ENCODE assay signal across 7 cellular contexts in the genomic region with DNA sequence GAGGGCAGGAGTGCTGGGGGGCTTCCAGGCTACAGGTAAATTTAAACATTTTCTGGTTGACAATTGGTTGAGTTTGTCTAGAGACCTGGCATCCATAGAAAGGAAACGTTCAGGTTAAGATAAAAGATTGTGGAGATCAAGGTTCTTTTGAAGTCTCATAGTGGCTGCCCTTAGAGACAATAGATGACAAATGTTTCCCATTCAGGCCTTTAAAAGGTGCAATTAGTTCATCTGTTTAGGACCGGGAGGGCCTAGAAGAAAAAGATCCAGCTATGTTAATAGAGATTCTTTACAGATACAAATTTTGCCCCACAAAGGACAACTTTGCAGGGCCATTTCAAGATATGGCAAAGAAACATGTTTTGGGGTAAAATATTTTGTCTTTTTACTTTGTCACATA. TPM values are rescaled to one million over a fixed set of nuclear protein-coding genes. Genes with fewer than 3 reads are reported as not detected.
DNase-seq lines count a peak whose midpoint lies in the region; ATAC-seq and TF ChIP-seq lines count a peak whose summit lies in the region.
"Not testable (repeated sequence)": the region's sequence is repeated elsewhere in the genome, so short reads cannot be mapped to it uniquely, and the experiment has no call there.

No MANE protein-coding gene starts in this region.

- peaks cover 17 to 51% (median 30%) of the 10 kb centered on the region in 4 donors for H3K4me1 Mint-ChIP-seq in CD4-positive, alpha-beta memory T cell
- peaks cover 28% of the 10 kb centered on the region for H3K4me1 Mint-ChIP-seq in activated B cell treated with CpG ODN at 0.5 μM for 24 hours
- peaks cover 15% of the 10 kb centered on the region for H3K4me1 Mint-ChIP-seq in activated CD8-positive, alpha-beta memory T cell treated with anti-CD3 and anti-CD28 coated beads, Interleukin-2, amount 10 ng/mL, durations not matched to agents 7 days and 5 days
- H3K4me1 Mint-ChIP-seq in activated naive CD8-positive, alpha-beta T cell treated with anti-CD3 and anti-CD28 coated beads for 36 hours, result peaks cover 31% of the 10 kb centered on the region
- peaks cover 23 to 46% (median 29%) of the 10 kb centered on the region in 3 donors for H3K4me1 Mint-ChIP-seq in naive B cell
- H3K4me1 Mint-ChIP-seq in stimulated activated naive B cell treated with anti-CD40 and anti-IgM and Interleukin-4, amounts not matched to agents 10 μg/mL and 1 μg/mL and 100 μg/mL, for 72 hours, result peaks cover 18 to 33% of the 10 kb centered on the region in 2 donors

- peaks cover 20% of the 10 kb centered on the region for H3K4me1 ChIP-seq in CD4-positive, alpha-beta memory T cell (ENCODE audit: insufficient read depth, low read length)
- H3K4me1 ChIP-seq in HUES48 (ENCODE audit: control insufficient read depth, insufficient read depth, low read length), result peaks cover 18% of the 10 kb centered on the region

- not testable (repeated sequence) for H3K27me3 Mint-ChIP-seq in CD4-positive, alpha-beta memory T cell; activated B cell treated with CpG ODN at 0.5 μM for 24 hours; activated CD8-positive, alpha-beta memory T cell treated with anti-CD3 and anti-CD28 coated beads, Interleukin-2, amount 10 ng/mL, durations not matched to agents 7 days and 5 days; activated naive CD8-positive, alpha-beta T cell treated with anti-CD3 and anti-CD28 coated beads for 36 hours; naive B cell; stimulated activated naive B cell treated with anti-CD40 and anti-IgM and Interleukin-4, amounts not matched to agents 10 μg/mL and 1 μg/mL and 100 μg/mL, for 72 hours

- H3K9me3 Mint-ChIP-seq in CD4-positive, alpha-beta memory T cell; activated B cell treated with CpG ODN at 0.5 μM for 24 hours; activated CD8-positive, alpha-beta memory T cell treated with anti-CD3 and anti-CD28 coated beads, Interleukin-2, amount 10 ng/mL, durations not matched to agents 7 days and 5 days (ENCODE audit: low read depth); activated naive CD8-positive, alpha-beta T cell treated with anti-CD3 and anti-CD28 coated beads for 36 hours; naive B cell; stimulated activated naive B cell treated with anti-CD40 and anti-IgM and Interleukin-4, amounts not matched to agents 10 μg/mL and 1 μg/mL and 100 μg/mL, for 72 hours: not testable (repeated sequence)

- not testable (repeated sequence) for ATAC-seq in activated B cell treated with CpG ODN at 0.5 μM for 24 hours (ENCODE audit: low read depth); activated CD8-positive, alpha-beta memory T cell treated with anti-CD3 and anti-CD28 coated beads, Interleukin-2, amount 10 ng/mL, durations not matched to agents 7 days and 5 days; naive B cell (ENCODE audit: low read depth in 2 of 2); stimulated activated naive B cell treated with anti-CD40 and anti-IgM and Interleukin-4, amounts not matched to agents 10 μg/mL and 1 μg/mL and 100 μg/mL, for 72 hours (replicated peaks)

- not testable (repeated sequence) for H3K9ac ChIP-seq in HUES48 (ENCODE audit: low read depth, low read length)

- not testable (repeated sequence) for DNase-seq in CD4-positive, alpha-beta memory T cell; activated B cell treated with CpG ODN at 0.5 μM for 24 hours; activated CD8-positive, alpha-beta memory T cell treated with anti-CD3 and anti-CD28 coated beads, Interleukin-2, amount 10 ng/mL, durations not matched to agents 7 days and 5 days; activated naive CD8-positive, alpha-beta T cell treated with anti-CD3 and anti-CD28 coated beads for 36 hours; naive B cell; stimulated activated naive B cell treated with anti-CD40 and anti-IgM and Interleukin-4, amounts not matched to agents 10 μg/mL and 1 μg/mL and 100 μg/mL, for 72 hours

- H3K9me3 ChIP-seq in CD4-positive, alpha-beta memory T cell (ENCODE audit: control insufficient read depth in 1 of 2, low read length in 2 of 2); HUES48 (ENCODE audit: control insufficient read depth, insufficient read depth, low read length): not testable (repeated sequence)

- POLR2A ChIA-PET in CD4-positive, alpha-beta memory T cell (lab: Charles Lee; ENCODE audit: partially characterized antibody), result not testable (repeated sequence)
- POLR2A ChIA-PET in activated B cell treated with CpG ODN at 0.5 μM for 24 hours (lab: Charles Lee), result interaction anchor here (0.6 to 1.2 kb wide), 4 partner anchors 14 to 62 kb away, joined by 3 to 4 read pairs (median 3); no protein-coding TSS in a partner anchor

- H3K36me3 ChIP-seq in CD4-positive, alpha-beta memory T cell (ENCODE audit: insufficient read depth, low read length); HUES48 (ENCODE audit: control insufficient read depth, insufficient read depth, low read length): not testable (repeated sequence)

- TF ChIP-seq CTCF in activated B cell treated with CpG ODN at 0.5 μM for 24 hours (IDR thresholded peaks at IDR 0.05), result not testable (repeated sequence)

- not testable (repeated sequence) for H3K27ac ChIP-seq in CD4-positive, alpha-beta memory T cell (ENCODE audit: low read depth, low read length)
- peak overlapping the region; percentile 33 for H3K27ac ChIP-seq in HUES48 (ENCODE audit: low read depth, low read length)

- H3K27me3 ChIP-seq in CD4-positive, alpha-beta memory T cell (ENCODE audit: insufficient read depth, low read length); HUES48 (ENCODE audit: control insufficient read depth, insufficient read depth, low read length): not testable (repeated sequence)

- peak overlapping the region in 2 of 8 donors; percentile 24 to 35 for H3K4me3 Mint-ChIP-seq in CD4-positive, alpha-beta memory T cell
- not testable (repeated sequence) for H3K4me3 Mint-ChIP-seq in activated B cell treated with CpG ODN at 0.5 μM for 24 hours; activated CD8-positive, alpha-beta memory T cell treated with anti-CD3 and anti-CD28 coated beads, Interleukin-2, amount 10 ng/mL, durations not matched to agents 7 days and 5 days; activated naive CD8-positive, alpha-beta T cell treated with anti-CD3 and anti-CD28 coated beads for 36 hours; naive B cell; stimulated activated naive B cell treated with anti-CD40 and anti-IgM and Interleukin-4, amounts not matched to agents 10 μg/mL and 1 μg/mL and 100 μg/mL, for 72 hours

- H3K27ac Mint-ChIP-seq in CD4-positive, alpha-beta memory T cell, result peak overlapping the region; percentile 48 to 84 (median 70)
- H3K27ac Mint-ChIP-seq in activated B cell treated with CpG ODN at 0.5 μM for 24 hours (peak overlapping the region; percentile 75), naive B cell (peak overlapping the region in 4 of 6 donors; percentile 59 to 93 (median 85))
- H3K27ac Mint-ChIP-seq in activated CD8-positive, alpha-beta memory T cell treated with anti-CD3 and anti-CD28 coated beads, Interleukin-2, amount 10 ng/mL, durations not matched to agents 7 days and 5 days, result peak overlapping the region; percentile 60
- peak overlapping the region; percentile 22 for H3K27ac Mint-ChIP-seq in activated naive CD8-positive, alpha-beta T cell treated with anti-CD3 and anti-CD28 coated beads for 36 hours
- peak overlapping the region; percentile 3 for H3K27ac Mint-ChIP-seq in stimulated activated naive B cell treated with anti-CD40 and anti-IgM and Interleukin-4, amounts not matched to agents 10 μg/mL and 1 μg/mL and 100 μg/mL, for 72 hours

- peaks cover 6 to 15% of the 10 kb centered on the region in 2 donors for H3K36me3 Mint-ChIP-seq in CD4-positive, alpha-beta memory T cell
- H3K36me3 Mint-ChIP-seq in activated B cell treated with CpG ODN at 0.5 μM for 24 hours (ENCODE audit: low read depth), result peaks cover 18% of the 10 kb centered on the region
- peaks cover 20% of the 10 kb centered on the region for H3K36me3 Mint-ChIP-seq in activated CD8-positive, alpha-beta memory T cell treated with anti-CD3 and anti-CD28 coated beads, Interleukin-2, amount 10 ng/mL, durations not matched to agents 7 days and 5 days
- not testable (repeated sequence) for H3K36me3 Mint-ChIP-seq in activated naive CD8-positive, alpha-beta T cell treated with anti-CD3 and anti-CD28 coated beads for 36 hours; naive B cell
- H3K36me3 Mint-ChIP-seq in stimulated activated naive B cell treated with anti-CD40 and anti-IgM and Interleukin-4, amounts not matched to agents 10 μg/mL and 1 μg/mL and 100 μg/mL, for 72 hours, result peaks cover 14 to 16% of the 10 kb centered on the region in 2 donors

- H3K4me3 ChIP-seq in CD4-positive, alpha-beta memory T cell (ENCODE audit: low read length in 2 of 2); HUES48 (ENCODE audit: low read depth, low read length): not testable (repeated sequence)

- CTCF ChIA-PET in CD4-positive, alpha-beta memory T cell (lab: Charles Lee; ENCODE audit: partially characterized antibody); activated B cell treated with CpG ODN at 0.5 μM for 24 hours (lab: Charles Lee); activated CD8-positive, alpha-beta memory T cell treated with anti-CD3 and anti-CD28 coated beads, Interleukin-2, amount 10 ng/mL, durations not matched to agents 7 days and 5 days (lab: Charles Lee): not testable (repeated sequence)

- intact Hi-C loops in CD4-positive, alpha-beta memory T cell (cut with micrococcal nuclease); activated B cell treated with CpG ODN at 0.5 μM for 24 hours (cut with micrococcal nuclease): not testable (repeated sequence)

RNA-seq across cellular contexts. Expression of a gene that starts 3.6 kb away (rescaled TPM):
- total RNA-seq in CD4-positive, alpha-beta memory T cell, result 10 to 100 TPM; 18.3 to 18.4 TPM
- polyA plus RNA-seq in CD4-positive, alpha-beta memory T cell, result 10 to 100 TPM in 1 of 2 donors, 1 to 10 TPM in 1; 3.3 to 15.4 TPM
- 75.6 and 82.4 TPM in 2 replicates for total RNA-seq in activated B cell treated with CpG ODN at 0.5 μM for 24 hours
- total RNA-seq in activated CD8-positive, alpha-beta memory T cell treated with anti-CD3 and anti-CD28 coated beads, Interleukin-2, amount 10 ng/mL, durations not matched to agents 7 days and 5 days, result 10 to 100 TPM; 39.8 to 58.0 TPM
- 10 to 100 TPM; 19.4 to 20.4 TPM for total RNA-seq in activated naive CD8-positive, alpha-beta T cell treated with anti-CD3 and anti-CD28 coated beads for 36 hours
- polyA plus RNA-seq in naive B cell (ENCODE audit: low read depth in 6 of 6), result 10 to 100 TPM; 32.0 to 56.2 (median 36.4) TPM

RNA-seq across cellular contexts. Expression of a gene that starts 16.1 kb away (rescaled TPM):
- total RNA-seq in CD4-positive, alpha-beta memory T cell, result 10 to 100 TPM; 35.1 to 41.9 TPM
- polyA plus RNA-seq in CD4-positive, alpha-beta memory T cell, result 10 to 100 TPM in 1 of 2 donors, 1 to 10 TPM in 1; 4.6 to 16.1 TPM
- total RNA-seq in activated B cell treated with CpG ODN at 0.5 μM for 24 hours, result 42.6 and 52.9 TPM in 2 replicates
- 10 to 100 TPM; 49.8 to 69.4 TPM for total RNA-seq in activated CD8-positive, alpha-beta memory T cell treated with anti-CD3 and anti-CD28 coated beads, Interleukin-2, amount 10 ng/mL, durations not matched to agents 7 days and 5 days
- total RNA-seq in activated naive CD8-positive, alpha-beta T cell treated with anti-CD3 and anti-CD28 coated beads for 36 hours, result 10 to 100 TPM; 23.1 to 24.1 TPM
- polyA plus RNA-seq in naive B cell (ENCODE audit: low read depth in 6 of 6), result 10 to 100 TPM; 10.4 to 33.9 (median 20.4) TPM

RNA-seq across cellular contexts. Expression of a gene that starts 23.0 kb away (rescaled TPM):
- 10 to 100 TPM; 42.4 to 43.8 TPM for total RNA-seq in CD4-positive, alpha-beta memory T cell
- polyA plus RNA-seq in CD4-positive, alpha-beta memory T cell, result 100 to 1,000 TPM; 109 to 135 TPM
- total RNA-seq in activated B cell treated with CpG ODN at 0.5 μM for 24 hours, result 173 and 179 TPM in 2 replicates
- 100 to 1,000 TPM; 147 to 176 TPM for total RNA-seq in activated CD8-positive, alpha-beta memory T cell treated with anti-CD3 and anti-CD28 coated beads, Interleukin-2, amount 10 ng/mL, durations not matched to agents 7 days and 5 days
- 10 to 100 TPM; 61.6 to 63.1 TPM for total RNA-seq in activated naive CD8-positive, alpha-beta T cell treated with anti-CD3 and anti-CD28 coated beads for 36 hours
- 100 to 1,000 TPM; 296 to 326 (median 316) TPM for polyA plus RNA-seq in naive B cell (ENCODE audit: low read depth in 6 of 6)

RNA-seq across cellular contexts. Expression of a gene that starts 40.0 kb away (rescaled TPM):
- 10 to 100 TPM; 44.5 to 47.5 TPM for total RNA-seq in CD4-positive, alpha-beta memory T cell
- polyA plus RNA-seq in CD4-positive, alpha-beta memory T cell, result 100 to 1,000 TPM in 1 of 2 donors, 10 to 100 TPM in 1; 98.5 to 110 TPM
- 145 and 152 TPM in 2 replicates for total RNA-seq in activated B cell treated with CpG ODN at 0.5 μM for 24 hours
- 100 to 1,000 TPM; 146 to 196 TPM for total RNA-seq in activated CD8-positive, alpha-beta memory T cell treated with anti-CD3 and anti-CD28 coated beads, Interleukin-2, amount 10 ng/mL, durations not matched to agents 7 days and 5 days
- total RNA-seq in activated naive CD8-positive, alpha-beta T cell treated with anti-CD3 and anti-CD28 coated beads for 36 hours, result 10 to 100 TPM; 44.2 to 44.3 TPM
- polyA plus RNA-seq in naive B cell (ENCODE audit: low read depth in 6 of 6), result 100 to 1,000 TPM in 4 of 6 donors, 10 to 100 TPM in 2; 87.2 to 136 (median 120) TPM

RNA-seq across cellular contexts. Expression of a gene that starts 54.9 kb away (rescaled TPM):
- total RNA-seq in CD4-positive, alpha-beta memory T cell, result under 1 TPM; 0.32 to 0.64 TPM
- 1 to 10 TPM in 1 of 2 donors, under 1 TPM in 1; 0.31 to 1.3 TPM for polyA plus RNA-seq in CD4-positive, alpha-beta memory T cell
- 8.0 TPM in 2 replicates for total RNA-seq in activated B cell treated with CpG ODN at 0.5 μM for 24 hours
- total RNA-seq in activated CD8-positive, alpha-beta memory T cell treated with anti-CD3 and anti-CD28 coated beads, Interleukin-2, amount 10 ng/mL, durations not matched to agents 7 days and 5 days, result 10 to 100 TPM; 32.8 to 82.6 TPM
- 1 to 10 TPM; 3.4 TPM for total RNA-seq in activated naive CD8-positive, alpha-beta T cell treated with anti-CD3 and anti-CD28 coated beads for 36 hours
- 1 to 10 TPM in 2 of 6 donors, under 1 TPM in 3, not detected in 1; 0.44 to 1.5 (median 0.56) TPM for polyA plus RNA-seq in naive B cell (ENCODE audit: low read depth in 6 of 6)

Comparison
In these comparisons a context has a peak if more than half of its experiments do, and no peak if none do; other contexts are left out.
1. H3K27ac Mint-ChIP-seq: peak in every context shown above with its lines; median percentile 85 in naive B cell; 75 in activated B cell treated with CpG ODN at 0.5 μM for 24 hours; 70 in CD4-positive, alpha-beta memory T cell; 60 in activated CD8-positive, alpha-beta memory T cell treated with anti-CD3 and anti-CD28 coated beads, Interleukin-2, amount 10 ng/mL, durations not matched to agents 7 days and 5 days; 22 in activated naive CD8-positive, alpha-beta T cell treated with anti-CD3 and anti-CD28 coated beads for 36 hours; 3 in stimulated activated naive B cell treated with anti-CD40 and anti-IgM and Interleukin-4, amounts not matched to agents 10 μg/mL and 1 μg/mL and 100 μg/mL, for 72 hours.